1 cellular context compared by ENCODE assay signal in genomic region chr2:169131587-169132512, GRCh38.
TF ChIP-seq lines count a peak whose summit lies in the region.

No MANE protein-coding gene starts in this region.

TF ChIP-seq in K562, 482 proteins besides CTCF, POLR2A, EP300 and RAD21 (continued from another document and continues in another):
- TF ChIP-seq ZNF592 (IDR thresholded peaks at IDR 0.05): peak; percentile 55; the same call in 1 of the 2 replicates
- no peak for TF ChIP-seq CEBPG (CRISPR knock-in tag; IDR thresholded peaks at IDR 0.05)
- TF ChIP-seq CEBPG (tag; conservative IDR thresholded peaks at IDR 0.05 in 1 of 2, IDR thresholded peaks at IDR 0.05 in 1 of 2): peak; percentile 58
- TF ChIP-seq ARNT (IDR thresholded peaks at IDR 0.05): 0 out of 4 replicates have a peak, but pooled peaks of 1 of the 2 experiments have one; percentile 19
- TF ChIP-seq TGIF2 (CRISPR knock-in tag; IDR thresholded peaks at IDR 0.05): no peak
- TF ChIP-seq MED1 (CRISPR knock-in tag; IDR thresholded peaks at IDR 0.05; ENCODE audit: borderline replicate concordance): no peak
- no peak for TF ChIP-seq ATF1 (CRISPR knock-in tag; IDR thresholded peaks at IDR 0.05)
- TF ChIP-seq ATF1 (tag; IDR thresholded peaks at IDR 0.05): 0 out of 2 replicates have a peak, but pooled peaks have one; percentile 21
- TF ChIP-seq RAD51 (IDR thresholded peaks at IDR 0.05; ENCODE audit: borderline replicate concordance, low read depth): no peak
- TF ChIP-seq DACH1 (IDR thresholded peaks at IDR 0.05; ENCODE audit: partially characterized antibody): peak; percentile 70
- no peak for TF ChIP-seq JUNB (CRISPR knock-in tag; conservative IDR thresholded peaks at IDR 0.05)
- no peak for TF ChIP-seq POLR2H (tag; IDR thresholded peaks at IDR 0.05; ENCODE audit: low read depth)
- TF ChIP-seq, protein P1, sequence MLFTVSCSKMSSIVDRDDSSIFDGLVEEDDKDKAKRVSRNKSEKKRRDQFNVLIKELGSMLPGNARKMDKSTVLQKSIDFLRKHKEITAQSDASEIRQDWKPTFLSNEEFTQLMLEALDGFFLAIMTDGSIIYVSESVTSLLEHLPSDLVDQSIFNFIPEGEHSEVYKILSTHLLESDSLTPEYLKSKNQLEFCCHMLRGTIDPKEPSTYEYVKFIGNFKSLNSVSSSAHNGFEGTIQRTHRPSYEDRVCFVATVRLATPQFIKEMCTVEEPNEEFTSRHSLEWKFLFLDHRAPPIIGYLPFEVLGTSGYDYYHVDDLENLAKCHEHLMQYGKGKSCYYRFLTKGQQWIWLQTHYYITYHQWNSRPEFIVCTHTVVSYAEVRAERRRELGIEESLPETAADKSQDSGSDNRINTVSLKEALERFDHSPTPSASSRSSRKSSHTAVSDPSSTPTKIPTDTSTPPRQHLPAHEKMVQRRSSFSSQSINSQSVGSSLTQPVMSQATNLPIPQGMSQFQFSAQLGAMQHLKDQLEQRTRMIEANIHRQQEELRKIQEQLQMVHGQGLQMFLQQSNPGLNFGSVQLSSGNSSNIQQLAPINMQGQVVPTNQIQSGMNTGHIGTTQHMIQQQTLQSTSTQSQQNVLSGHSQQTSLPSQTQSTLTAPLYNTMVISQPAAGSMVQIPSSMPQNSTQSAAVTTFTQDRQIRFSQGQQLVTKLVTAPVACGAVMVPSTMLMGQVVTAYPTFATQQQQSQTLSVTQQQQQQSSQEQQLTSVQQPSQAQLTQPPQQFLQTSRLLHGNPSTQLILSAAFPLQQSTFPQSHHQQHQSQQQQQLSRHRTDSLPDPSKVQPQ (CRISPR knock-in tag; IDR thresholded peaks at IDR 0.05; ENCODE audit: borderline replicate concordance): no peak
- no peak for TF ChIP-seq PML (IDR thresholded peaks at IDR 0.05; ENCODE audit: low read length)
- TF ChIP-seq TEAD4 (IDR thresholded peaks at IDR 0.05; ENCODE audit: low read length): 0 out of 2 replicates have a peak, but pooled peaks have one; percentile 16
- no peak for TF ChIP-seq TEAD4 (CRISPR knock-in tag; IDR thresholded peaks at IDR 0.05; ENCODE audit: borderline replicate concordance)
- TF ChIP-seq ZNF584 (CRISPR knock-in tag; IDR thresholded peaks at IDR 0.05; ENCODE audit: low read depth): no peak
- TF ChIP-seq EZH2 (IDR thresholded peaks at IDR 0.05; ENCODE audit: borderline replicate concordance, low read depth, low read length): no peak
- no peak for TF ChIP-seq ZNF589 (CRISPR knock-in tag; IDR thresholded peaks at IDR 0.05; ENCODE audit: low read depth)
- TF ChIP-seq IRF1 (CRISPR knock-in tag; IDR thresholded peaks at IDR 0.05; ENCODE audit: borderline replicate concordance): no peak
- peak; percentile 26 for TF ChIP-seq TAF9B (IDR thresholded peaks at IDR 0.05; ENCODE audit: partially characterized antibody)
- TF ChIP-seq RHOXF2B (CRISPR knock-in tag; conservative IDR thresholded peaks at IDR 0.05): no peak
- 0 out of 2 replicates have a peak, but pooled peaks have one; percentile 11 for TF ChIP-seq JUND (IDR thresholded peaks at IDR 0.05; ENCODE audit: borderline replicate concordance, low read depth, low read length)
- no peak for TF ChIP-seq JUND (tag; IDR thresholded peaks at IDR 0.05; ENCODE audit: borderline replicate concordance, low read depth, low read length)
- peak; percentile 56; the same call in 1 of the 2 replicates for TF ChIP-seq SMARCA5 (IDR thresholded peaks at IDR 0.05)
- no peak for TF ChIP-seq KLF10 (CRISPR knock-in tag; IDR thresholded peaks at IDR 0.05)
- no peak for TF ChIP-seq FOSL1 (tag; conservative IDR thresholded peaks at IDR 0.05)
- no peak for TF ChIP-seq EP400 (IDR thresholded peaks at IDR 0.05)
- TF ChIP-seq, protein P2, sequence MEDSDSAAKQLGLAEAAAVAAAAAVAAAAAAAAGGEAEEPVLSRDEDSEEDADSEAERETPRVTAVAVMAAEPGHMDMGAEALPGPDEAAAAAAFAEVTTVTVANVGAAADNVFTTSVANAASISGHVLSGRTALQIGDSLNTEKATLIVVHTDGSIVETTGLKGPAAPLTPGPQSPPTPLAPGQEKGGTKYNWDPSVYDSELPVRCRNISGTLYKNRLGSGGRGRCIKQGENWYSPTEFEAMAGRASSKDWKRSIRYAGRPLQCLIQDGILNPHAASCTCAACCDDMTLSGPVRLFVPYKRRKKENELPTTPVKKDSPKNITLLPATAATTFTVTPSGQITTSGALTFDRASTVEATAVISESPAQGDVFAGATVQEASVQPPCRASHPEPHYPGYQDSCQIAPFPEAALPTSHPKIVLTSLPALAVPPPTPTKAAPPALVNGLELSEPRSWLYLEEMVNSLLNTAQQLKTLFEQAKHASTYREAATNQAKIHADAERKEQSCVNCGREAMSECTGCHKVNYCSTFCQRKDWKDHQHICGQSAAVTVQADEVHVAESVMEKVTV (CRISPR knock-in tag; IDR thresholded peaks at IDR 0.05): 0 out of 2 replicates have a peak, but pooled peaks have one; percentile 44
- TF ChIP-seq, protein P3, sequence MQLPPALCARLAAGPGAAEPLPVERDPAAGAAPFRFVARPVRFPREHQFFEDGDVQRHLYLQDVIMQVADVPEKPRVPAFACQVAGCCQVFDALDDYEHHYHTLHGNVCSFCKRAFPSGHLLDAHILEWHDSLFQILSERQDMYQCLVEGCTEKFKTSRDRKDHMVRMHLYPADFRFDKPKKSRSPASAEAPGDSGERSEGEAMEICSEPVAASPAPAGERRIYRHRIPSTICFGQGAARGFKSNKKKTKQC (CRISPR knock-in tag; IDR thresholded peaks at IDR 0.05): no peak
- peak; percentile 29; the same call in 1 of the 2 replicates for TF ChIP-seq PKNOX1 (IDR thresholded peaks at IDR 0.05)
- TF ChIP-seq NR1H2 (CRISPR knock-in tag; IDR thresholded peaks at IDR 0.05): no peak
- TF ChIP-seq, protein P4, sequence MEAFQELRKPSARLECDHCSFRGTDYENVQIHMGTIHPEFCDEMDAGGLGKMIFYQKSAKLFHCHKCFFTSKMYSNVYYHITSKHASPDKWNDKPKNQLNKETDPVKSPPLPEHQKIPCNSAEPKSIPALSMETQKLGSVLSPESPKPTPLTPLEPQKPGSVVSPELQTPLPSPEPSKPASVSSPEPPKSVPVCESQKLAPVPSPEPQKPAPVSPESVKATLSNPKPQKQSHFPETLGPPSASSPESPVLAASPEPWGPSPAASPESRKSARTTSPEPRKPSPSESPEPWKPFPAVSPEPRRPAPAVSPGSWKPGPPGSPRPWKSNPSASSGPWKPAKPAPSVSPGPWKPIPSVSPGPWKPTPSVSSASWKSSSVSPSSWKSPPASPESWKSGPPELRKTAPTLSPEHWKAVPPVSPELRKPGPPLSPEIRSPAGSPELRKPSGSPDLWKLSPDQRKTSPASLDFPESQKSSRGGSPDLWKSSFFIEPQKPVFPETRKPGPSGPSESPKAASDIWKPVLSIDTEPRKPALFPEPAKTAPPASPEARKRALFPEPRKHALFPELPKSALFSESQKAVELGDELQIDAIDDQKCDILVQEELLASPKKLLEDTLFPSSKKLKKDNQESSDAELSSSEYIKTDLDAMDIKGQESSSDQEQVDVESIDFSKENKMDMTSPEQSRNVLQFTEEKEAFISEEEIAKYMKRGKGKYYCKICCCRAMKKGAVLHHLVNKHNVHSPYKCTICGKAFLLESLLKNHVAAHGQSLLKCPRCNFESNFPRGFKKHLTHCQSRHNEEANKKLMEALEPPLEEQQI (IDR thresholded peaks at IDR 0.05): 0 out of 2 replicates have a peak, but pooled peaks have one; percentile 50
- peak; percentile 56 for TF ChIP-seq KDM1A (IDR thresholded peaks at IDR 0.05)
- no peak for TF ChIP-seq MCM3 (IDR thresholded peaks at IDR 0.05)
- no peak for TF ChIP-seq SNIP1 (IDR thresholded peaks at IDR 0.05; ENCODE audit: low read depth)
- no peak for TF ChIP-seq BCL6 (CRISPR knock-in tag; IDR thresholded peaks at IDR 0.05)
- TF ChIP-seq SRF (CRISPR knock-in tag; IDR thresholded peaks at IDR 0.05): no peak
- TF ChIP-seq MEIS2 (IDR thresholded peaks at IDR 0.05; ENCODE audit: partially characterized antibody): peak; percentile 32
- peak in 1 of 2 experiments; percentile 76; a peak in 1 of 4 replicates for TF ChIP-seq RCOR1 (IDR thresholded peaks at IDR 0.05; ENCODE audit: borderline replicate concordance in 1 of 2, low read depth in 2 of 2, low read length in 2 of 2)
- no peak for TF ChIP-seq DIDO1 (tag; IDR thresholded peaks at IDR 0.05; ENCODE audit: low read depth)
- TF ChIP-seq ZNF217 (CRISPR knock-in tag; IDR thresholded peaks at IDR 0.05): no peak
- TF ChIP-seq NFATC3 (IDR thresholded peaks at IDR 0.05): peak; percentile 71; the same call in 1 of the 2 replicates
- TF ChIP-seq NCOR1 (IDR thresholded peaks at IDR 0.05): 0 out of 2 replicates have a peak, but pooled peaks have one; percentile 12
- peak; percentile 35 for TF ChIP-seq CXXC5 (CRISPR knock-in tag; IDR thresholded peaks at IDR 0.05)
- no peak for TF ChIP-seq NFIX (CRISPR knock-in tag; IDR thresholded peaks at IDR 0.05; ENCODE audit: low read depth)
- 0 out of 4 replicates have a peak, but pooled peaks of 1 of the 2 experiments have one; percentile 8 for TF ChIP-seq TRIM24 (IDR thresholded peaks at IDR 0.05)
- 0 out of 2 replicates have a peak, but pooled peaks have one; percentile 13 for TF ChIP-seq ATF7 (IDR thresholded peaks at IDR 0.05)
- TF ChIP-seq SMARCA4 (IDR thresholded peaks at IDR 0.05): 0 out of 2 replicates have a peak, but pooled peaks have one; percentile 18
- TF ChIP-seq EHMT2 (IDR thresholded peaks at IDR 0.05): 0 out of 2 replicates have a peak, but pooled peaks have one; percentile 17
- peak in 1 of 2 experiments; percentile 11; a peak in 1 of 3 replicates for TF ChIP-seq CBX3 (IDR thresholded peaks at IDR 0.05; ENCODE audit: borderline replicate concordance in 1 of 2, low read length in 2 of 2)
- TF ChIP-seq KHSRP (IDR thresholded peaks at IDR 0.05): no peak
- TF ChIP-seq ZNF57 (CRISPR knock-in tag; IDR thresholded peaks at IDR 0.05): no peak
- TF ChIP-seq KLF16 (IDR thresholded peaks at IDR 0.05): 0 out of 2 replicates have a peak, but pooled peaks have one; percentile 7
- TF ChIP-seq MTA1 (IDR thresholded peaks at IDR 0.05; ENCODE audit: borderline replicate concordance): no peak
- peak; percentile 34; the same call in 1 of the 2 replicates for TF ChIP-seq CEBPB (tag; IDR thresholded peaks at IDR 0.05)
- no peak for TF ChIP-seq ARHGAP35 (IDR thresholded peaks at IDR 0.05; ENCODE audit: partially characterized antibody)
- TF ChIP-seq ARID2 (IDR thresholded peaks at IDR 0.05): peak; percentile 35; the same call in 1 of the 2 replicates
- peak; percentile 67; the same call in 1 of the 2 replicates for TF ChIP-seq ARID3A (IDR thresholded peaks at IDR 0.05; ENCODE audit: borderline replicate concordance, low read depth, low read length)
